In the genomic region with DNA sequence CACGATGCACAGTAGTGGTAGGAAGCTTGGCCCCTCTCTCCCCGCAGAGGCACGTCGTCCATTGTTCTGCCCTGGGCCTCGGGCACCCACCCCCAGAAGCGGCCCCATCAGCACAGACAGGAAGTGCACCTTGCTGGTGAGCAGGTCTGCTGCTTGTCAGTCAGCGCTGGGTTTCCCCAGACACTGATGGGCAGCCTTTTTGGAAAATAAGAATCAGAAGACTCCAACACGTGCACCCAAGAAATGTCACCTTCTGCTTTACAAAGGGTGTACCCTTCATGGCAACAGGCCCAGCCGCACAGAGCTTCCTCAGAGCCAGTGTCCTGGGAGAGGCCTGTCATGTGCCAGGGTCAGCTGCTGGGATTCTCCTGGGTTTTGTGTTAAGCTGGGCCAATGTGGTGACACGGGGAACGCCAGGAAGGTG, we compare ENCODE assay signal across 10 cellular contexts. TPM values are rescaled to one million over a fixed set of nuclear protein-coding genes. Genes with fewer than 3 reads are reported as not detected.
DNase-seq lines count a peak whose midpoint lies in the region; ATAC-seq and TF ChIP-seq lines count a peak whose summit lies in the region.
"Had no signal": no experiment of that assay in that cellular context is flagged by ENCODE, and none has a peak within 500 bp of the region (broad histone marks: within the 10 kb centered on the region; RNA-seq: fewer than 3 reads in every experiment).

No MANE protein-coding gene starts in this region.

- CTCF ChIA-PET in CD8-positive, alpha-beta T cell (lab: Charles Lee): no interaction called here

- H3K27me3 ChIP-seq in CD8-positive, alpha-beta T cell (ENCODE audit: insufficient read depth, low read length): no peaks in the 10 kb centered on the region
- H3K27me3 ChIP-seq: suprapubic skin had no signal

- H3K27me3 Mint-ChIP-seq in memory B cell: no peaks in the 10 kb centered on the region
- no peaks in the 10 kb centered on the region for H3K27me3 Mint-ChIP-seq in natural killer cell (ENCODE audit: low read depth in 2 of 2)
- no peaks in the 10 kb centered on the region for H3K27me3 Mint-ChIP-seq in CD8-positive, alpha-beta T cell (ENCODE audit: low read depth)

- ATAC-seq in GM18861 (IDR thresholded peaks at IDR 0.05; ENCODE audit: unreplicated experiment) (peak; percentile 53), GM21367 (IDR thresholded peaks at IDR 0.05; ENCODE audit: unreplicated experiment) (peak; percentile 42), HG03196 (IDR thresholded peaks at IDR 0.05; ENCODE audit: unreplicated experiment) (peak; percentile 38), memory B cell (ENCODE audit: low read depth) (peak; percentile 87), natural killer cell (no peak)
- ATAC-seq in CD8-positive, alpha-beta T cell: no peak

- peaks cover 4% of the 10 kb centered on the region for H3K4me1 ChIP-seq in CD8-positive, alpha-beta T cell (ENCODE audit: insufficient read depth, low read length)
- H3K4me1 ChIP-seq: suprapubic skin had no signal

- no peak for TF ChIP-seq CTCF in natural killer cell (IDR thresholded peaks at IDR 0.05)
- no peak for TF ChIP-seq CTCF in CD8-positive, alpha-beta T cell (IDR thresholded peaks at IDR 0.05)

- H3K9me3 Mint-ChIP-seq in memory B cell (no peaks in the 10 kb centered on the region), natural killer cell (no peaks in the 10 kb centered on the region)
- H3K9me3 Mint-ChIP-seq in CD8-positive, alpha-beta T cell: no peaks in the 10 kb centered on the region

- POLR2A ChIA-PET in CD8-positive, alpha-beta T cell (lab: Charles Lee): no interaction called here

- no peak overlapping the region for H3K4me3 ChIP-seq in CD8-positive, alpha-beta T cell (ENCODE audit: low read depth, low read length)
- H3K4me3 ChIP-seq: skin epidermis, suprapubic skin had no signal

- no peaks in the 10 kb centered on the region for H3K9me3 ChIP-seq in CD8-positive, alpha-beta T cell (ENCODE audit: low read length)
- H3K9me3 ChIP-seq: suprapubic skin had no signal

- H3K4me1 Mint-ChIP-seq in memory B cell (peaks cover 48% of the 10 kb centered on the region), natural killer cell (peaks cover 18 to 53% of the 10 kb centered on the region in 2 donors)
- peaks cover 12% of the 10 kb centered on the region for H3K4me1 Mint-ChIP-seq in CD8-positive, alpha-beta T cell (ENCODE audit: low read depth)

- H3K36me3 Mint-ChIP-seq in memory B cell: peaks cover 2% of the 10 kb centered on the region
- no peaks in the 10 kb centered on the region for H3K36me3 Mint-ChIP-seq in natural killer cell
- H3K36me3 Mint-ChIP-seq in CD8-positive, alpha-beta T cell: no peaks in the 10 kb centered on the region

- peak overlapping the region; percentile 60 for H3K4me3 Mint-ChIP-seq in memory B cell
- no peak overlapping the region for H3K4me3 Mint-ChIP-seq in natural killer cell
- no peak overlapping the region for H3K4me3 Mint-ChIP-seq in CD8-positive, alpha-beta T cell

- intact Hi-C loops in natural killer cell (cut with micrococcal nuclease): no loop called here
- intact Hi-C loops in CD8-positive, alpha-beta T cell (cut with DNase I, micrococcal nuclease): no loop called here

- no peaks in the 10 kb centered on the region for H3K36me3 ChIP-seq in CD8-positive, alpha-beta T cell (ENCODE audit: insufficient read depth, low read length)

- DNase-seq in memory B cell (ENCODE audit: low spot score in 2 of 2) (peak in 1 of 2 donors; percentile 62), hepatic stellate cell (ENCODE audit: low spot score) (no peak), natural killer cell (no peak)
- DNase-seq in CD8-positive, alpha-beta T cell: no peak
- DNase-seq: NCI-H1092 treated with DMSO at 0.1 percent for 48 hours had no signal

- H3K27ac Mint-ChIP-seq in memory B cell: peak overlapping the region; percentile 96
- peak overlapping the region in 1 of 2 donors; percentile 45 for H3K27ac Mint-ChIP-seq in natural killer cell
- no peak overlapping the region for H3K27ac Mint-ChIP-seq in CD8-positive, alpha-beta T cell

- no peak overlapping the region for H3K27ac ChIP-seq in CD8-positive, alpha-beta T cell (ENCODE audit: low read depth, low read length)
- H3K27ac ChIP-seq: skin epidermis, suprapubic skin had no signal

RNA-seq across cellular contexts. Expression of gene IRF4, which starts 34.7 kb away (rescaled TPM):
- total RNA-seq in natural killer cell: 10 to 100 TPM in 1 of 3 donors, 1 to 10 TPM in 2; 3.5 to 37.5 (median 3.5) TPM
- 10 to 100 TPM; 24.7 to 25.6 TPM for total RNA-seq in CD8-positive, alpha-beta T cell

Comparison
In these comparisons a context has a peak if more than half of its experiments do, and no peak if none do; other contexts are left out.
1. ATAC-seq: peak in GM18861 (single experiment), GM21367 (single experiment), HG03196 (single experiment) and memory B cell (single experiment); none in natural killer cell (0 of 3) and CD8-positive, alpha-beta T cell (single experiment).